Comparison of ENCODE assay signal across 23 cellular contexts in genomic region chr10:52440612-52441285, GRCh38.
DNase-seq lines count a peak whose midpoint lies in the region; ATAC-seq and TF ChIP-seq lines count a peak whose summit lies in the region.
"Had no signal": no experiment of that assay in that cellular context is flagged by ENCODE, and none has a peak within 500 bp of the region (broad histone marks: within the 10 kb centered on the region; RNA-seq: fewer than 3 reads in every experiment).

No MANE protein-coding gene starts in this region.

- no peaks in the 10 kb centered on the region for H3K9me1 ChIP-seq in IMR-90 (ENCODE audit: insufficient read depth, low read length)

- H4K8ac ChIP-seq in IMR-90 (ENCODE audit: low read depth in 2 of 2, low read length in 2 of 2) (peak overlapping the region; percentile 19 to 45; a peak in 1 of 4 replicates), mesenchymal stem cell (ENCODE audit: low read length) (peak overlapping the region; percentile 67)

- peak overlapping the region; percentile 5; the same call in 1 of the 2 replicates for H4K91ac ChIP-seq in IMR-90 (ENCODE audit: insufficient read depth, low read depth, low read length)
- H4K91ac ChIP-seq in mesenchymal stem cell (ENCODE audit: low read length), result peak overlapping the region; percentile 59

- peak overlapping the region; percentile 63 for H2AK5ac ChIP-seq in IMR-90 (ENCODE audit: low read depth, low read length)
- H2AK5ac ChIP-seq in mesenchymal stem cell (ENCODE audit: low read length, severe bottlenecking), result no peak overlapping the region

- ATAC-seq in IMR-90 (ENCODE audit: low read depth), result no peak
- ATAC-seq in GM19397 (IDR thresholded peaks at IDR 0.05; ENCODE audit: unreplicated experiment), result no peak
- ATAC-seq in HG02884 (IDR thresholded peaks at IDR 0.05; ENCODE audit: unreplicated experiment), result no peak
- no peak for ATAC-seq in HG03460 (IDR thresholded peaks at IDR 0.05; ENCODE audit: unreplicated experiment)
- ATAC-seq: activated CD4-positive, alpha-beta T cell treated with anti-CD3 and anti-CD28 coated beads for 36 hours; activated CD8-positive, alpha-beta memory T cell treated with anti-CD3 and anti-CD28 coated beads, Interleukin-2, amount 10 ng/mL, durations not matched to agents 7 days and 5 days; activated naive CD8-positive, alpha-beta T cell treated with anti-CD3 and anti-CD28 coated beads, Interleukin-2, amount 50 U/mL, for 24 hours; CD8-positive, alpha-beta T cell; right cardiac atrium had no signal

- H3K23ac ChIP-seq in IMR-90 (ENCODE audit: low read depth, low read length) (no peak overlapping the region), mesenchymal stem cell (ENCODE audit: low read length in 2 of 2) (no peak overlapping the region)

- H3K4ac ChIP-seq in IMR-90 (ENCODE audit: low read depth, low read length) (peak overlapping the region; percentile 34), mesenchymal stem cell (ENCODE audit: low read depth in 1 of 2, low read length in 2 of 2) (no peak overlapping the region)

- H2BK15ac ChIP-seq in IMR-90 (ENCODE audit: low read depth, low read length) (peak overlapping the region; percentile 76; the same call in 1 of the 3 replicates), mesenchymal stem cell (ENCODE audit: low read depth, poor library complexity, severe bottlenecking) (no peak overlapping the region)

- POLR2A ChIA-PET in Caco-2 (lab: Charles Lee), result no interaction called here
- POLR2A ChIA-PET in IMR-90 (lab: Charles Lee; ENCODE audit: unreplicated experiment), result no interaction called here

- H3K9me3 Mint-ChIP-seq in Caco-2 (ENCODE audit: unreplicated experiment), result peaks cover 18% of the 10 kb centered on the region
- H3K9me3 Mint-ChIP-seq: activated T-helper 2 cell treated with anti-CD3 and anti-CD28 coated beads, Interferon-gamma antibody, Interleukin-2, Interleukin-4, amounts not matched to agents 10 μg/mL and 5 μg/mL and 100 μg/mL, durations not matched to agents 14 hours and 24 hours and 36 hours; mesothelial cell of epicardium; stimulated activated naive B cell treated with anti-CD40 and anti-IgM and Interleukin-4, amounts not matched to agents 10 μg/mL and 1 μg/mL and 100 μg/mL, for 72 hours had no signal

- H2AFZ ChIP-seq in IMR-90 (replicated peaks; ENCODE audit: low read length, poor library complexity) (peak overlapping the region; percentile 12), mesenchymal stem cell (ENCODE audit: low read depth, low read length) (no peak overlapping the region)

- H3K9me3 ChIP-seq in Caco-2, result no peaks in the 10 kb centered on the region
- H3K9me3 ChIP-seq in IMR-90 (ENCODE audit: control insufficient read depth, insufficient read depth, low read length), result no peaks in the 10 kb centered on the region
- H3K9me3 ChIP-seq in mesenchymal stem cell (ENCODE audit: control insufficient read depth, low read length), result no peaks in the 10 kb centered on the region
- H3K9me3 ChIP-seq: thoracic aorta had no signal

- dilution Hi-C loops in IMR-90 (cut with HindIII; ENCODE audit: low sequenced_read_pairs, unreplicated experiment), result no loop called here

- CTCF ChIA-PET in Caco-2 (lab: Charles Lee) (interaction anchor here (1.0 kb wide), 1 partner anchor 127 kb away, joined by 3 read pairs; the partner anchor contains the start of gene DKK1), IMR-90 (lab: Yijun Ruan, JAX) (no interaction called here)

- H2AK9ac ChIP-seq in IMR-90 (replicated peaks; ENCODE audit: low read depth, low read length, poor library complexity), result no peak overlapping the region

- no TSS peak for BruUV-seq in Caco-2 (replicated peaks; lab: Mats Ljungman, UMichigan)
- no TSS peak for BruUV-seq in IMR-90 (replicated peaks; lab: Mats Ljungman, UMichigan)

- H3K4me3 Mint-ChIP-seq in Caco-2 (ENCODE audit: unreplicated experiment), result no peak overlapping the region
- H3K4me3 Mint-ChIP-seq: activated CD4-positive, alpha-beta T cell treated with anti-CD3 and anti-CD28 coated beads for 36 hours; activated CD8-positive, alpha-beta memory T cell treated with anti-CD3 and anti-CD28 coated beads, Interleukin-2, amount 10 ng/mL, durations not matched to agents 7 days and 5 days; activated naive CD8-positive, alpha-beta T cell treated with anti-CD3 and anti-CD28 coated beads, Interleukin-2, amount 50 U/mL, for 24 hours; CD8-positive, alpha-beta T cell; mesothelial cell of epicardium; stimulated activated naive B cell treated with anti-CD40 and anti-IgM and Interleukin-4, amounts not matched to agents 10 μg/mL and 1 μg/mL and 100 μg/mL, for 72 hours had no signal

- H2BK120ac ChIP-seq in IMR-90 (ENCODE audit: low read depth, low read length) (peak overlapping the region; percentile 61), mesenchymal stem cell (ENCODE audit: low read depth, low read length) (no peak overlapping the region)

- in situ Hi-C loops in IMR-90 (cut with MboI; ENCODE audit: low sequenced_read_pairs) (no loop called here), brain microvascular endothelial cell (cut with HindIII; ENCODE audit: low pct_ligation_motif_present, low sequenced_read_pairs) (no loop called here)

- H3K27me3 ChIP-seq in Caco-2 (replicated peaks; ENCODE audit: control insufficient read depth, insufficient read depth, low read length) (no peaks in the 10 kb centered on the region), IMR-90 (ENCODE audit: control insufficient read depth, insufficient read depth, low read length) (no peaks in the 10 kb centered on the region), brain microvascular endothelial cell (replicated peaks) (no peaks in the 10 kb centered on the region), mesenchymal stem cell (ENCODE audit: control insufficient read depth in 1 of 2, insufficient read depth in 1 of 2, low read length in 2 of 2) (no peaks in the 10 kb centered on the region)

- H3K79me1 ChIP-seq in IMR-90 (ENCODE audit: low read depth in 1 of 2, low read length in 2 of 2) (no peaks in the 10 kb centered on the region), mesenchymal stem cell (replicated peaks; ENCODE audit: low read length, poor library complexity, severe bottlenecking) (no peaks in the 10 kb centered on the region)

- peak overlapping the region; percentile 2 to 60 for H2BK12ac ChIP-seq in mesenchymal stem cell (ENCODE audit: low read length in 2 of 2)

- H4K20me1 ChIP-seq in IMR-90 (ENCODE audit: insufficient read depth, low read length), result no peaks in the 10 kb centered on the region

- H3K56ac ChIP-seq in IMR-90 (ENCODE audit: extremely low read depth, insufficient read depth, low read length), result no peak overlapping the region

- H2BK5ac ChIP-seq in IMR-90 (ENCODE audit: low read depth, low read length, poor library complexity, severe bottlenecking) (peak overlapping the region; percentile 2), mesenchymal stem cell (ENCODE audit: low read depth, low read length, poor library complexity, severe bottlenecking) (no peak overlapping the region)

- DNase-seq in Caco-2 (no peak), IMR-90 (no peak), brain microvascular endothelial cell (no peak), mesenchymal stem cell (no peak), HK-2 (ENCODE audit: unreplicated experiment) (no peak)
- DNase-seq: activated CD4-positive, alpha-beta T cell treated with anti-CD3 and anti-CD28 coated beads for 36 hours; activated CD8-positive, alpha-beta memory T cell treated with anti-CD3 and anti-CD28 coated beads, Interleukin-2, amount 10 ng/mL, durations not matched to agents 7 days and 5 days; activated naive CD8-positive, alpha-beta T cell treated with anti-CD3 and anti-CD28 coated beads, Interleukin-2, amount 50 U/mL, for 24 hours; CD8-positive, alpha-beta T cell; dermis blood vessel endothelial cell; DMS79; left cardiac atrium; NCI-H1436; right cardiac atrium; stimulated activated naive B cell treated with anti-CD40 and anti-IgM and Interleukin-4, amounts not matched to agents 10 μg/mL and 1 μg/mL and 100 μg/mL, for 72 hours; SW 1271 had no signal

- H3K4me2 ChIP-seq in IMR-90 (ENCODE audit: low read depth, low read length) (no peak overlapping the region), mesenchymal stem cell (ENCODE audit: low read length, poor library complexity, severe bottlenecking) (no peak overlapping the region)

- H3K27ac Mint-ChIP-seq in Caco-2 (ENCODE audit: unreplicated experiment), result peak overlapping the region; percentile 5
- H3K27ac Mint-ChIP-seq: activated CD4-positive, alpha-beta T cell treated with anti-CD3 and anti-CD28 coated beads for 36 hours; activated CD8-positive, alpha-beta memory T cell treated with anti-CD3 and anti-CD28 coated beads, Interleukin-2, amount 10 ng/mL, durations not matched to agents 7 days and 5 days; activated naive CD8-positive, alpha-beta T cell treated with anti-CD3 and anti-CD28 coated beads, Interleukin-2, amount 50 U/mL, for 24 hours; activated T-helper 2 cell treated with anti-CD3 and anti-CD28 coated beads, Interferon-gamma antibody, Interleukin-2, Interleukin-4, amounts not matched to agents 10 μg/mL and 5 μg/mL and 100 μg/mL, durations not matched to agents 14 hours and 24 hours and 36 hours; CD8-positive, alpha-beta T cell; mesothelial cell of epicardium; stimulated activated naive B cell treated with anti-CD40 and anti-IgM and Interleukin-4, amounts not matched to agents 10 μg/mL and 1 μg/mL and 100 μg/mL, for 72 hours had no signal

- peaks cover 20% of the 10 kb centered on the region for H3K36me3 Mint-ChIP-seq in Caco-2 (ENCODE audit: insufficient read depth, unreplicated experiment)
- H3K36me3 Mint-ChIP-seq: activated CD8-positive, alpha-beta memory T cell treated with anti-CD3 and anti-CD28 coated beads, Interleukin-2, amount 10 ng/mL, durations not matched to agents 7 days and 5 days; CD8-positive, alpha-beta T cell; mesothelial cell of epicardium; stimulated activated naive B cell treated with anti-CD40 and anti-IgM and Interleukin-4, amounts not matched to agents 10 μg/mL and 1 μg/mL and 100 μg/mL, for 72 hours had no signal

- TF ChIP-seq RAD21 in IMR-90 (IDR thresholded peaks at IDR 0.05; ENCODE audit: low read length), result no peak

- TF ChIP-seq POLR2A in IMR-90 (IDR thresholded peaks at IDR 0.05; ENCODE audit: low read depth, low read length), result no peak

- peaks cover 30% of the 10 kb centered on the region for H3K4me1 Mint-ChIP-seq in Caco-2 (ENCODE audit: low read depth, unreplicated experiment)
- H3K4me1 Mint-ChIP-seq: activated CD4-positive, alpha-beta T cell treated with anti-CD3 and anti-CD28 coated beads for 36 hours; activated CD8-positive, alpha-beta memory T cell treated with anti-CD3 and anti-CD28 coated beads, Interleukin-2, amount 10 ng/mL, durations not matched to agents 7 days and 5 days; activated naive CD8-positive, alpha-beta T cell treated with anti-CD3 and anti-CD28 coated beads, Interleukin-2, amount 50 U/mL, for 24 hours had no signal

- peak overlapping the region; percentile 88; the same call in 1 of the 2 replicates for H4K5ac ChIP-seq in IMR-90 (ENCODE audit: low read depth, low read length)

- no peak overlapping the region for H3K4me3 ChIP-seq in Caco-2 (ENCODE audit: low read depth, low read length)
- no peak overlapping the region for H3K4me3 ChIP-seq in IMR-90 (ENCODE audit: insufficient read depth, low read depth, low read length)
- no peak overlapping the region for H3K4me3 ChIP-seq in brain microvascular endothelial cell (ENCODE audit: low read depth, low read length)
- no peak overlapping the region for H3K4me3 ChIP-seq in mesenchymal stem cell (ENCODE audit: insufficient read depth in 1 of 2, low read depth in 1 of 2, low read length in 2 of 2)
- H3K4me3 ChIP-seq: thoracic aorta had no signal

- H3K14ac ChIP-seq in IMR-90 (replicated peaks; ENCODE audit: low read depth, low read length) (peak overlapping the region; percentile 42; the same call in 1 of the 2 replicates), mesenchymal stem cell (ENCODE audit: low read length in 2 of 2) (no peak overlapping the region)

- H3K9ac ChIP-seq in IMR-90 (ENCODE audit: low read depth, low read length) (no peak overlapping the region), mesenchymal stem cell (ENCODE audit: low read length) (no peak overlapping the region)

- H3K36me3 ChIP-seq in Caco-2 (ENCODE audit: control insufficient read depth, insufficient read depth, low read length), result no peaks in the 10 kb centered on the region
- no peaks in the 10 kb centered on the region for H3K36me3 ChIP-seq in IMR-90 (ENCODE audit: control insufficient read depth, insufficient read depth, low read length)
- no peaks in the 10 kb centered on the region for H3K36me3 ChIP-seq in brain microvascular endothelial cell (replicated peaks)
- H3K36me3 ChIP-seq in mesenchymal stem cell (ENCODE audit: control insufficient read depth in 1 of 2, insufficient read depth in 2 of 2, low read depth in 1 of 2, low read length in 2 of 2), result no peaks in the 10 kb centered on the region
- H3K36me3 ChIP-seq: thoracic aorta had no signal

- WGBS in IMR-90 (ENCODE audit: extremely low coverage in 2 of 2, insufficient read length in 1 of 2), 2 experiments, result 56% methylated on average over 4 of the region's 7 CpGs; no CpG with 5 or more reads in 1 of the 2 experiments
- 82% methylated on average over 7 of the region's 7 CpGs for WGBS in mesenchymal stem cell

- H3K18ac ChIP-seq in IMR-90 (ENCODE audit: low read depth, low read length) (peak overlapping the region; percentile 6; the same call in 1 of the 2 replicates), mesenchymal stem cell (ENCODE audit: low read depth in 1 of 2, low read length in 2 of 2) (no peak overlapping the region)

- TF ChIP-seq CTCF in Caco-2 (IDR thresholded peaks at IDR 0.05; ENCODE audit: insufficient read depth in 1 of 2, low read depth in 1 of 2, low read length in 1 of 2, severe bottlenecking in 1 of 2, unreplicated experiment in 1 of 2) (no peak), IMR-90 (conservative IDR thresholded peaks at IDR 0.05; ENCODE audit: low read depth, low read length) (no peak), brain microvascular endothelial cell (IDR thresholded peaks at IDR 0.05; ENCODE audit: low read depth, low read length, missing control alignments) (peak; percentile 27)

- H3K4me1 ChIP-seq in Caco-2 (peaks cover 60% of the 10 kb centered on the region), IMR-90 (ENCODE audit: control insufficient read depth, insufficient read depth, low read length) (peaks cover 7% of the 10 kb centered on the region), mesenchymal stem cell (ENCODE audit: control insufficient read depth, insufficient read depth, low read depth, low read length) (no peaks in the 10 kb centered on the region)

- H3K27me3 Mint-ChIP-seq in Caco-2 (ENCODE audit: insufficient read depth, unreplicated experiment), result no peaks in the 10 kb centered on the region
- H3K27me3 Mint-ChIP-seq: activated CD4-positive, alpha-beta T cell treated with anti-CD3 and anti-CD28 coated beads for 36 hours; activated CD8-positive, alpha-beta memory T cell treated with anti-CD3 and anti-CD28 coated beads, Interleukin-2, amount 10 ng/mL, durations not matched to agents 7 days and 5 days; activated naive CD8-positive, alpha-beta T cell treated with anti-CD3 and anti-CD28 coated beads, Interleukin-2, amount 50 U/mL, for 24 hours; stimulated activated naive B cell treated with anti-CD40 and anti-IgM and Interleukin-4, amounts not matched to agents 10 μg/mL and 1 μg/mL and 100 μg/mL, for 72 hours had no signal

- H3K27ac ChIP-seq in IMR-90 (ENCODE audit: insufficient read depth, low read length) (no peak overlapping the region), brain microvascular endothelial cell (no peak overlapping the region), mesenchymal stem cell (ENCODE audit: low read length, poor library complexity, severe bottlenecking) (no peak overlapping the region)
- H3K27ac ChIP-seq: epithelial cell of prostate, thoracic aorta had no signal

- peak overlapping the region; percentile 31 for H2BK20ac ChIP-seq in IMR-90 (ENCODE audit: low read depth, low read length)

- intact Hi-C loops in Caco-2 (cut with micrococcal nuclease; ENCODE audit: unreplicated experiment) (no loop called here), IMR-90 (cut with micrococcal nuclease) (loop anchor here (5.0 kb wide), 1 partner anchor 123 kb away; no protein-coding TSS in a partner anchor)
